17 cellular contexts compared by ENCODE assay signal in the genomic region with DNA sequence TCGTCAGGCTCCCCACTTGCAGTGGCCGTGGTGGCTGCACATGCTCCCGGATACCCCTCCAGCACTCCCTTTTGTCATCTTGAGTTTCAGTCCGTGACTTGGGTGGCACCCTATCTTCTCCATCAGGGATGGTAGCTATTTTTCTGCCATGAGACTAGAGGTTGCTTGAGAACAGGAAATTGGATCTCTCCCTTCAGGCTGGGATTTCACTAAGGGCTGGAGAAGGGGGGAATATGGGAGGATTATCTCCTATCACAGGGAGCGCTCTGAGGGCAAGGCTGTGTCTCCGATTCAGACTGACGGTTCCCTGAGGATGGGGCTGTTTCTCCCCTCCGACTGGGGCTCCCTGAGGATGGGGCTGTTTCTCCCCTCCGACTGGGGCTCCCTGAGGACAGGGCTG.
DNase-seq lines count a peak whose midpoint lies in the region; ATAC-seq, FAIRE-seq and TF ChIP-seq lines count a peak whose summit lies in the region.
"Had no signal": no experiment of that assay in that cellular context is flagged by ENCODE, and none has a peak within 500 bp of the region (broad histone marks: within the 10 kb centered on the region; RNA-seq: fewer than 3 reads in every experiment).

No MANE protein-coding gene starts in this region.

- H3K36me3 ChIP-seq in heart right ventricle (no peaks in the 10 kb centered on the region), astrocyte (ENCODE audit: insufficient read depth, low read length) (no peaks in the 10 kb centered on the region), aorta (ENCODE audit: control insufficient read depth in 1 of 2, insufficient read depth in 2 of 2, low read length in 1 of 2) (no peaks in the 10 kb centered on the region), upper lobe of right lung (no peaks in the 10 kb centered on the region)

- FAIRE-seq in astrocyte (lab: Jason Lieb, UNC) = no peak
- FAIRE-seq: endothelial cell of umbilical vein had no signal

- no peak overlapping the region for H3K9ac ChIP-seq in astrocyte (ENCODE audit: low read length)

- H4K20me1 ChIP-seq in astrocyte (ENCODE audit: insufficient read depth, low read length) = no peaks in the 10 kb centered on the region

- peaks cover 8 to 64% (median 25%) of the 10 kb centered on the region in 9 donors for H3K4me1 ChIP-seq in heart right ventricle
- H3K4me1 ChIP-seq in astrocyte (ENCODE audit: insufficient read depth, low read length) = peaks cover 29% of the 10 kb centered on the region
- H3K4me1 ChIP-seq in aorta (ENCODE audit: control insufficient read depth in 1 of 2, insufficient read depth in 2 of 2, low read length in 2 of 2) = no peaks in the 10 kb centered on the region
- peaks cover 17% of the 10 kb centered on the region for H3K4me1 ChIP-seq in upper lobe of right lung

- no peak overlapping the region for H2AFZ ChIP-seq in astrocyte (ENCODE audit: low read depth, low read length)

- intact Hi-C loops in heart right ventricle (cut with DNase I) (loop anchor here in 5 of 10 donors (2.0 to 5.0 kb wide), 6 partner anchors 57 to 233 kb away; partner anchors contain the start of gene VEGFA (in 3 of the 5)), cardiac septum (cut with DNase I) (no loop called here), aorta (cut with DNase I) (loop anchor here (5.0 kb wide), 2 partner anchors 53 to 227 kb away; no protein-coding TSS in a partner anchor), upper lobe of right lung (cut with DNase I) (no loop called here)

- H3K4me2 ChIP-seq in astrocyte (ENCODE audit: low read length) = no peak overlapping the region

- H3K36me3 Mint-ChIP-seq in astrocyte (ENCODE audit: low read depth, unreplicated experiment) (no peaks in the 10 kb centered on the region), osteocyte (ENCODE audit: unreplicated experiment) (no peaks in the 10 kb centered on the region)

- H3K27ac Mint-ChIP-seq in astrocyte (ENCODE audit: unreplicated experiment) = no peak overlapping the region
- no peak overlapping the region for H3K27ac Mint-ChIP-seq in osteocyte (ENCODE audit: unreplicated experiment)
- H3K27ac Mint-ChIP-seq: T-helper 1 cell treated with Interleukin-12 subunit alpha and Interleukin-12 subunit beta and Interleukin-4 antibody, amounts not matched to agents 30 μg/mL and 1 μg/mL, for 36 hours had no signal

- H3K4me1 Mint-ChIP-seq in astrocyte (ENCODE audit: low read depth, unreplicated experiment) (peaks cover 21% of the 10 kb centered on the region), osteocyte (ENCODE audit: unreplicated experiment) (peaks cover 16% of the 10 kb centered on the region)

- H3K9me3 Mint-ChIP-seq in astrocyte (ENCODE audit: unreplicated experiment) = no peaks in the 10 kb centered on the region
- H3K9me3 Mint-ChIP-seq in osteocyte (ENCODE audit: unreplicated experiment) = no peaks in the 10 kb centered on the region
- H3K9me3 Mint-ChIP-seq: T-helper 1 cell treated with Interleukin-12 subunit alpha and Interleukin-12 subunit beta and Interleukin-4 antibody, amounts not matched to agents 30 μg/mL and 1 μg/mL, for 36 hours had no signal

- no peaks in the 10 kb centered on the region for H3K9me3 ChIP-seq in heart right ventricle
- no peaks in the 10 kb centered on the region for H3K9me3 ChIP-seq in astrocyte (ENCODE audit: insufficient read depth, low read depth, low read length)
- no peaks in the 10 kb centered on the region for H3K9me3 ChIP-seq in aorta (ENCODE audit: control insufficient read depth, low read length)
- H3K9me3 ChIP-seq in upper lobe of right lung = no peaks in the 10 kb centered on the region

- H3K79me2 ChIP-seq in astrocyte (ENCODE audit: insufficient read depth, low read length) = no peaks in the 10 kb centered on the region

- ATAC-seq in heart right ventricle (peak in 3 of 8 donors; percentile 0 to 25 (median 2)), aorta (ENCODE audit: low FRiP score) (no peak), upper lobe of right lung (no peak), omental fat pad (ENCODE audit: low FRiP score) (no peak)

- no peak overlapping the region for H3K4me3 ChIP-seq in heart right ventricle
- no peak overlapping the region for H3K4me3 ChIP-seq in astrocyte (ENCODE audit: insufficient read depth, low read depth, low read length)
- H3K4me3 ChIP-seq in aorta (ENCODE audit: low read length in 2 of 2) = no peak overlapping the region
- H3K4me3 ChIP-seq in upper lobe of right lung = no peak overlapping the region

- WGBS in heart right ventricle, 2 donors = 63% methylated on average over 9 of the region's 9 CpGs
- 86 to 92% methylated on average over 9 of the region's 9 CpGs for WGBS in aorta, 2 donors

- TF ChIP-seq CTCF in heart right ventricle (IDR thresholded peaks at IDR 0.05) (no peak), astrocyte (IDR thresholded peaks at IDR 0.05; ENCODE audit: insufficient read depth, low read depth, low read length) (no peak), upper lobe of right lung (IDR thresholded peaks at IDR 0.05) (no peak), omental fat pad (IDR thresholded peaks at IDR 0.05) (no peak), osteocyte (IDR thresholded peaks at IDR 0.05) (no peak)

- H3K27me3 ChIP-seq in heart right ventricle (peaks cover 0 to 74% (median 27%) of the 10 kb centered on the region in 7 donors), astrocyte (ENCODE audit: insufficient read depth, low read length) (no peaks in the 10 kb centered on the region), aorta (ENCODE audit: control insufficient read depth in 1 of 2, insufficient read depth in 2 of 2, low read length in 1 of 2) (no peaks in the 10 kb centered on the region), upper lobe of right lung (peaks cover 45% of the 10 kb centered on the region)

- H3K27me3 Mint-ChIP-seq in astrocyte (ENCODE audit: low read depth, unreplicated experiment) (peaks cover 7% of the 10 kb centered on the region), osteocyte (ENCODE audit: unreplicated experiment) (peaks cover 16% of the 10 kb centered on the region)

- H3K27ac ChIP-seq in heart right ventricle (peak overlapping the region; percentile 73 to 95 (median 90)), astrocyte (ENCODE audit: low read depth, low read length) (no peak overlapping the region), aorta (ENCODE audit: low read depth in 1 of 2, low read length in 2 of 2) (no peak overlapping the region), upper lobe of right lung (no peak overlapping the region)
- H3K27ac ChIP-seq: RWPE1 had no signal

- DNase-seq in heart right ventricle (no peak), cardiac septum (ENCODE audit: low spot score) (no peak), astrocyte (ENCODE audit: low read depth) (no peak), left kidney (ENCODE audit: low read depth, low spot score) (peak; percentile 42), aorta (peak; percentile 35 to 36), upper lobe of right lung (no peak), omental fat pad (ENCODE audit: low spot score) (no peak), osteocyte (ENCODE audit: extremely low spot score, unreplicated experiment) (no peak)
- DNase-seq: activated CD4-positive, CD25-positive, alpha-beta regulatory T cell treated with anti-CD3 and anti-CD28 coated beads, Interleukin-2, amount 50 U/mL, for 72 hours; activated T-cell treated with anti-CD3 and anti-CD28 coated beads, Interleukin-2, amount 50 U/mL, for 1 hour; DMS 273 treated with DMSO at 0.1 percent for 48 hours; NCI-H1694 treated with DMSO at 0.1 percent for 48 hours; NCI-H526 treated with DMSO at 0.1 percent for 48 hours; stimulated activated CD4-positive, alpha-beta T cell treated with anti-CD3 and anti-CD28 coated beads, Interleukin-1b, Interleukin-23, amount 100 ng/mL, for 48 hours had no signal

- peak overlapping the region; percentile 54 for H3K4me3 Mint-ChIP-seq in astrocyte (ENCODE audit: unreplicated experiment)
- no peak overlapping the region for H3K4me3 Mint-ChIP-seq in osteocyte (ENCODE audit: unreplicated experiment)
- H3K4me3 Mint-ChIP-seq: T-helper 1 cell treated with Interleukin-12 subunit alpha and Interleukin-12 subunit beta and Interleukin-4 antibody, amounts not matched to agents 30 μg/mL and 1 μg/mL, for 36 hours had no signal

Comparison
In these comparisons a context has a peak if more than half of its experiments do, and no peak if none do; other contexts are left out.
1. DNase-seq: peak in left kidney (single experiment) and aorta (2 of 2); none in heart right ventricle (0 of 2), cardiac septum (single experiment), astrocyte (single experiment), upper lobe of right lung (single experiment), omental fat pad (single experiment) and osteocyte (single experiment).
2. H3K27ac ChIP-seq: peak in heart right ventricle (10 of 10); none in astrocyte (single experiment), aorta (0 of 2) and upper lobe of right lung (single experiment).
3. intact Hi-C loops: an anchor here in aorta (5.0 kb wide); none called in cardiac septum and upper lobe of right lung.